In the genomic region with DNA sequence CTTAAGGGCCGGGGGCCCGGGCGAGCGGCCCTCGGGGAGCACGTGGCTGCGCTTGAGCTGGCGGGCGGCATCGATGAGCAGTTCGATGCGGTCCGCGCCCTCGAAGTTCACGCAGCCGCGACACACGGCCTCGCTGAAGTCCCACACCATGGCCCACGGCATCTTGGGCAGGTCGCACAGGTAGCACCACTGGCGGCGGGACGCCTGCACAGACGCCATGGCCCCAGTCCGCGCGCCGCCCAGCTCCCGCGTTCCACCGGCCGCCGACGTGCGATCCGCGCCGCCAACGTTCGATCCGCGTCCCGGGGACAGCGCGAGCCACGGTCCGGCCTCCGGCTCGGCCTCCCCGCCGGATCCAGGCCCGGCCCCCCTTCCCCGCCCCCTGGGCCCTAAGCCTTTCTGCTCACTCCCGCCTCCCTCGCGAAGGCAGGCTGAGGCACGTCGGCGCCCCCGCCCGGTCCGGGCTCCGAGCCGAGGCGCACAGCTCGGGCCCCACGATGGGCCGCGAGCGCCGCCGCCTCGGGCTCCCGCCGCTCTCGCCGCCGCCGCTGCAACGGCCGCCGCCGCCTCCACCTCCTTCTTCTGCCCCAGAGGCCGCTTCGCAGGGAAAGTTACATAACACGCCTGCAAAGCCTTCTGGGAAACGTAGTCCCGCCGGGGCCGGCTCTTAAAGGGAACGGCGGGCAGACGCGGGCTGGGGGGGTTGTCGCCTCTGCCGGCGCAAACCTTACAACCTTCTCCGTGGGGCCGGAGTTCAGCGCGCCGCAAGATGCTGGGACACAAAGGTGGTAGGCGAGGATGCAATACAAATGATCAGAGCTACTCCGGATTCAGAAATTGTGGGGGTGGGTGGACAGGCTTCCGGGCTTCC, we compare ENCODE assay signal across 1 cellular context.
TF ChIP-seq lines count a peak whose summit lies in the region.

A gene with protein sequence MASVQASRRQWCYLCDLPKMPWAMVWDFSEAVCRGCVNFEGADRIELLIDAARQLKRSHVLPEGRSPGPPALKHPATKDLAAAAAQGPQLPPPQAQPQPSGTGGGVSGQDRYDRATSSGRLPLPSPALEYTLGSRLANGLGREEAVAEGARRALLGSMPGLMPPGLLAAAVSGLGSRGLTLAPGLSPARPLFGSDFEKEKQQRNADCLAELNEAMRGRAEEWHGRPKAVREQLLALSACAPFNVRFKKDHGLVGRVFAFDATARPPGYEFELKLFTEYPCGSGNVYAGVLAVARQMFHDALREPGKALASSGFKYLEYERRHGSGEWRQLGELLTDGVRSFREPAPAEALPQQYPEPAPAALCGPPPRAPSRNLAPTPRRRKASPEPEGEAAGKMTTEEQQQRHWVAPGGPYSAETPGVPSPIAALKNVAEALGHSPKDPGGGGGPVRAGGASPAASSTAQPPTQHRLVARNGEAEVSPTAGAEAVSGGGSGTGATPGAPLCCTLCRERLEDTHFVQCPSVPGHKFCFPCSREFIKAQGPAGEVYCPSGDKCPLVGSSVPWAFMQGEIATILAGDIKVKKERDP (minus strand): TSS at position 586 of the 871 bp plus-strand sequence. CDS start 367 bp downstream, at position 219.

TF ChIP-seq in HepG2, 621 proteins besides CTCF, POLR2A, EP300 and RAD21 (continued from another document):
- TF ChIP-seq, protein P1, sequence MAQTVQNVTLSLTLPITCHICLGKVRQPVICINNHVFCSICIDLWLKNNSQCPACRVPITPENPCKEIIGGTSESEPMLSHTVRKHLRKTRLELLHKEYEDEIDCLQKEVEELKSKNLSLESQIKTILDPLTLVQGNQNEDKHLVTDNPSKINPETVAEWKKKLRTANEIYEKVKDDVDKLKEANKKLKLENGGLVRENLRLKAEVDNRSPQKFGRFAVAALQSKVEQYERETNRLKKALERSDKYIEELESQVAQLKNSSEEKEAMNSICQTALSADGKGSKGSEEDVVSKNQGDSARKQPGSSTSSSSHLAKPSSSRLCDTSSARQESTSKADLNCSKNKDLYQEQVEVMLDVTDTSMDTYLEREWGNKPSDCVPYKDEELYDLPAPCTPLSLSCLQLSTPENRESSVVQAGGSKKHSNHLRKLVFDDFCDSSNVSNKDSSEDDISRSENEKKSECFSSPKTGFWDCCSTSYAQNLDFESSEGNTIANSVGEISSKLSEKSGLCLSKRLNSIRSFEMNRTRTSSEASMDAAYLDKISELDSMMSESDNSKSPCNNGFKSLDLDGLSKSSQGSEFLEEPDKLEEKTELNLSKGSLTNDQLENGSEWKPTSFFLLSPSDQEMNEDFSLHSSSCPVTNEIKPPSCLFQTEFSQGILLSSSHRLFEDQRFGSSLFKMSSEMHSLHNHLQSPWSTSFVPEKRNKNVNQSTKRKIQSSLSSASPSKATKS (CRISPR knock-in tag; IDR thresholded peaks at IDR 0.05), result no peak
- TF ChIP-seq ARID2 (CRISPR knock-in tag; IDR thresholded peaks at IDR 0.05; ENCODE audit: borderline replicate concordance) (no peak), FOXA3 (CRISPR knock-in tag; IDR thresholded peaks at IDR 0.05) (0 out of 2 replicates have a peak, but pooled peaks have one; percentile 33), MYNN (CRISPR knock-in tag; IDR thresholded peaks at IDR 0.05; ENCODE audit: low read depth) (no peak), ZNF138 (CRISPR knock-in tag; IDR thresholded peaks at IDR 0.05; ENCODE audit: low read depth) (peak; percentile 8; the same call in 1 of the 2 replicates), PHB2 (IDR thresholded peaks at IDR 0.05; ENCODE audit: partially characterized antibody) (no peak), ZNF232 (CRISPR knock-in tag; IDR thresholded peaks at IDR 0.05; ENCODE audit: borderline replicate concordance) (no peak; the same call in 1 of the 2 replicates), TBX3 (IDR thresholded peaks at IDR 0.05; ENCODE audit: borderline replicate concordance) (no peak), HMG20B (CRISPR knock-in tag; conservative IDR thresholded peaks at IDR 0.05) (no peak), ZFP37 (CRISPR knock-in tag; IDR thresholded peaks at IDR 0.05; ENCODE audit: borderline replicate concordance) (no peak), MED13 (CRISPR knock-in tag; IDR thresholded peaks at IDR 0.05) (no peak), PRPF4 (IDR thresholded peaks at IDR 0.05; ENCODE audit: low read depth, low read length, poor library complexity, severe bottlenecking) (no peak), NFRKB (IDR thresholded peaks at IDR 0.05) (no peak), HDAC6 (IDR thresholded peaks at IDR 0.05; ENCODE audit: low read depth, low read length) (no peak), ZNF563 (CRISPR knock-in tag; IDR thresholded peaks at IDR 0.05) (no peak), ZNF484 (CRISPR knock-in tag; IDR thresholded peaks at IDR 0.05; ENCODE audit: borderline replicate concordance, low read depth) (no peak), SOX5 (CRISPR knock-in tag; IDR thresholded peaks at IDR 0.05; ENCODE audit: borderline replicate concordance) (no peak)
- TF ChIP-seq, protein P2, sequence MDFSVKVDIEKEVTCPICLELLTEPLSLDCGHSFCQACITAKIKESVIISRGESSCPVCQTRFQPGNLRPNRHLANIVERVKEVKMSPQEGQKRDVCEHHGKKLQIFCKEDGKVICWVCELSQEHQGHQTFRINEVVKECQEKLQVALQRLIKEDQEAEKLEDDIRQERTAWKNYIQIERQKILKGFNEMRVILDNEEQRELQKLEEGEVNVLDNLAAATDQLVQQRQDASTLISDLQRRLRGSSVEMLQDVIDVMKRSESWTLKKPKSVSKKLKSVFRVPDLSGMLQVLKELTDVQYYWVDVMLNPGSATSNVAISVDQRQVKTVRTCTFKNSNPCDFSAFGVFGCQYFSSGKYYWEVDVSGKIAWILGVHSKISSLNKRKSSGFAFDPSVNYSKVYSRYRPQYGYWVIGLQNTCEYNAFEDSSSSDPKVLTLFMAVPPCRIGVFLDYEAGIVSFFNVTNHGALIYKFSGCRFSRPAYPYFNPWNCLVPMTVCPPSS (IDR thresholded peaks at IDR 0.05), result no peak
- TF ChIP-seq, protein P3, sequence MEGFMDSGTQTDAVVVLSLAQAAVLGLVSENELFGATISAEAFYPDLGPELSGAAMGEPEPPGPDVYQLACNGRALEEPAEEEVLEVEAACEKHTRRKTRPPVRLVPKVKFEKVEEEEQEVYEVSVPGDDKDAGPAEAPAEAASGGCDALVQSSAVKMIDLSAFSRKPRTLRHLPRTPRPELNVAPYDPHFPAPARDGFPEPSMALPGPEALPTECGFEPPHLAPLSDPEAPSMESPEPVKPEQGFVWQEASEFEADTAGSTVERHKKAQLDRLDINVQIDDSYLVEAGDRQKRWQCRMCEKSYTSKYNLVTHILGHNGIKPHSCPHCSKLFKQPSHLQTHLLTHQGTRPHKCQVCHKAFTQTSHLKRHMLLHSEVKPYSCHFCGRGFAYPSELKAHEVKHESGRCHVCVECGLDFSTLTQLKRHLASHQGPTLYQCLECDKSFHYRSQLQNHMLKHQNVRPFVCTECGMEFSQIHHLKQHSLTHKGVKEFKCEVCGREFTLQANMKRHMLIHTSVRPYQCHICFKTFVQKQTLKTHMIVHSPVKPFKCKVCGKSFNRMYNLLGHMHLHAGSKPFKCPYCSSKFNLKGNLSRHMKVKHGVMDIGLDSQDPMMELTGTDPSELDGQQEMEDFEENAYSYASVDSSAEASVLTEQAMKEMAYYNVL (CRISPR knock-in tag; IDR thresholded peaks at IDR 0.05; ENCODE audit: borderline replicate concordance), result no peak
- TF ChIP-seq, protein P4, sequence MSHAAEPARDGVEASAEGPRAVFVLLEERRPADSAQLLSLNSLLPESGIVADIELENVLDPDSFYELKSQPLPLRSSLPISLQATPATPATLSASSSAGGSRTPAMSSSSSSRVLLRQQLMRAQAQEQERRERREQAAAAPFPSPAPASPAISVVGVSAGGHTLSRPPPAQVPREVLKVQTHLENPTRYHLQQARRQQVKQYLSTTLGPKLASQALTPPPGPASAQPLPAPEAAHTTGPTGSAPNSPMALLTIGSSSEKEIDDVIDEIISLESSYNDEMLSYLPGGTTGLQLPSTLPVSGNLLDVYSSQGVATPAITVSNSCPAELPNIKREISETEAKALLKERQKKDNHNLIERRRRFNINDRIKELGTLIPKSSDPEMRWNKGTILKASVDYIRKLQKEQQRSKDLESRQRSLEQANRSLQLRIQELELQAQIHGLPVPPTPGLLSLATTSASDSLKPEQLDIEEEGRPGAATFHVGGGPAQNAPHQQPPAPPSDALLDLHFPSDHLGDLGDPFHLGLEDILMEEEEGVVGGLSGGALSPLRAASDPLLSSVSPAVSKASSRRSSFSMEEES (CRISPR knock-in tag; IDR thresholded peaks at IDR 0.05), result no peak
- TF ChIP-seq, protein P5, sequence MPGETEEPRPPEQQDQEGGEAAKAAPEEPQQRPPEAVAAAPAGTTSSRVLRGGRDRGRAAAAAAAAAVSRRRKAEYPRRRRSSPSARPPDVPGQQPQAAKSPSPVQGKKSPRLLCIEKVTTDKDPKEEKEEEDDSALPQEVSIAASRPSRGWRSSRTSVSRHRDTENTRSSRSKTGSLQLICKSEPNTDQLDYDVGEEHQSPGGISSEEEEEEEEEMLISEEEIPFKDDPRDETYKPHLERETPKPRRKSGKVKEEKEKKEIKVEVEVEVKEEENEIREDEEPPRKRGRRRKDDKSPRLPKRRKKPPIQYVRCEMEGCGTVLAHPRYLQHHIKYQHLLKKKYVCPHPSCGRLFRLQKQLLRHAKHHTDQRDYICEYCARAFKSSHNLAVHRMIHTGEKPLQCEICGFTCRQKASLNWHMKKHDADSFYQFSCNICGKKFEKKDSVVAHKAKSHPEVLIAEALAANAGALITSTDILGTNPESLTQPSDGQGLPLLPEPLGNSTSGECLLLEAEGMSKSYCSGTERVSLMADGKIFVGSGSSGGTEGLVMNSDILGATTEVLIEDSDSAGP (CRISPR knock-in tag; IDR thresholded peaks at IDR 0.05; ENCODE audit: borderline replicate concordance), result peak; percentile 99
- TF ChIP-seq, protein P6, sequence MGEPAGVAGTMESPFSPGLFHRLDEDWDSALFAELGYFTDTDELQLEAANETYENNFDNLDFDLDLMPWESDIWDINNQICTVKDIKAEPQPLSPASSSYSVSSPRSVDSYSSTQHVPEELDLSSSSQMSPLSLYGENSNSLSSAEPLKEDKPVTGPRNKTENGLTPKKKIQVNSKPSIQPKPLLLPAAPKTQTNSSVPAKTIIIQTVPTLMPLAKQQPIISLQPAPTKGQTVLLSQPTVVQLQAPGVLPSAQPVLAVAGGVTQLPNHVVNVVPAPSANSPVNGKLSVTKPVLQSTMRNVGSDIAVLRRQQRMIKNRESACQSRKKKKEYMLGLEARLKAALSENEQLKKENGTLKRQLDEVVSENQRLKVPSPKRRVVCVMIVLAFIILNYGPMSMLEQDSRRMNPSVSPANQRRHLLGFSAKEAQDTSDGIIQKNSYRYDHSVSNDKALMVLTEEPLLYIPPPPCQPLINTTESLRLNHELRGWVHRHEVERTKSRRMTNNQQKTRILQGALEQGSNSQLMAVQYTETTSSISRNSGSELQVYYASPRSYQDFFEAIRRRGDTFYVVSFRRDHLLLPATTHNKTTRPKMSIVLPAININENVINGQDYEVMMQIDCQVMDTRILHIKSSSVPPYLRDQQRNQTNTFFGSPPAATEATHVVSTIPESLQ (CRISPR knock-in tag; conservative IDR thresholded peaks at IDR 0.05), result no peak
- TF ChIP-seq, protein P7, sequence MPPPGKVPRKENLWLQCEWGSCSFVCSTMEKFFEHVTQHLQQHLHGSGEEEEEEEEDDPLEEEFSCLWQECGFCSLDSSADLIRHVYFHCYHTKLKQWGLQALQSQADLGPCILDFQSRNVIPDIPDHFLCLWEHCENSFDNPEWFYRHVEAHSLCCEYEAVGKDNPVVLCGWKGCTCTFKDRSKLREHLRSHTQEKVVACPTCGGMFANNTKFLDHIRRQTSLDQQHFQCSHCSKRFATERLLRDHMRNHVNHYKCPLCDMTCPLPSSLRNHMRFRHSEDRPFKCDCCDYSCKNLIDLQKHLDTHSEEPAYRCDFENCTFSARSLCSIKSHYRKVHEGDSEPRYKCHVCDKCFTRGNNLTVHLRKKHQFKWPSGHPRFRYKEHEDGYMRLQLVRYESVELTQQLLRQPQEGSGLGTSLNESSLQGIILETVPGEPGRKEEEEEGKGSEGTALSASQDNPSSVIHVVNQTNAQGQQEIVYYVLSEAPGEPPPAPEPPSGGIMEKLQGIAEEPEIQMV (CRISPR knock-in tag; IDR thresholded peaks at IDR 0.05; ENCODE audit: low read depth), result no peak
